In the genomic region with DNA sequence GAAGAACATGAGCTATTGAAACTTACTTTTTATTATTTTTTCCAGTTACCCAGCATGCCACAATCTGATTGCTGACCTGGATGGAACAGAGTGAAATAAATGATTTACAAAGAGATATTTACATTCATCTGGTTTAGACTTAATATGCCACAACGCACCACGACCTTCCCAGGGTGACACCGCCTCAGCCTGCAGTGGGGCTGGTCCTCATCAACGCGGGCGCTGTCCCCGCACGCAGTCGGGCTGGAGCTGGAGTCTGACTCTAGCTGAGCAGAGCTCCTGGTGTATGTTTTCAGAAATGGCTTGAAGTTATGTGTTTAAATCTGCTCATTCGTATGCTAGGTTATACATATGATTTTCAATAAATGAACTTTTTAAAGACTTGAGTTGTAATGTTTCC, we compare ENCODE assay signal across 27 cellular contexts.
"Had no signal": no experiment of that assay in that cellular context is flagged by ENCODE, and none has a peak within 500 bp of the region (broad histone marks: within the 10 kb centered on the region; RNA-seq: fewer than 3 reads in every experiment).

No MANE protein-coding gene starts in this region.

- H3K4me3 Mint-ChIP-seq: activated naive CD4-positive, alpha-beta T cell treated with anti-CD3 and anti-CD28 coated beads for 36 hours; activated naive CD8-positive, alpha-beta T cell had no signal

- H3K9me3 Mint-ChIP-seq: activated naive CD4-positive, alpha-beta T cell treated with anti-CD3 and anti-CD28 coated beads for 36 hours had no signal

- ATAC-seq: activated CD4-positive, CD25-positive, alpha-beta regulatory T cell treated with anti-CD3 and anti-CD28 coated beads, Interleukin-2, amount 50 U/mL, for 24 hours; K562; Panc1; Right ventricle myocardium inferior had no signal

- H3K4me2 ChIP-seq: SK-N-SH had no signal

- H3K9me3 ChIP-seq: adrenal gland, SJCRH30, SK-N-SH had no signal

- DNase-seq: activated CD4-positive, alpha-beta T cell treated with anti-CD3 and anti-CD28 coated beads for 48 hours; activated CD4-positive, alpha-beta T cell treated with anti-CD3 and anti-CD28 coated beads, Interleukin-2, amount 50 U/mL, for 4 hours; activated gamma-delta T cell; activated naive CD4-positive, alpha-beta T cell treated with anti-CD3 and anti-CD28 coated beads for 36 hours; activated T-cell treated with anti-CD3 and anti-CD28 coated beads for 4 hours; anterior cingulate cortex; cerebellar nuclear complex; Karpas-422; MM.1S; NCI-H1105; NCI-H1436; NCI-H1694 treated with DMSO at 0.1 percent for 48 hours; NCI-H2029 treated with DMSO at 0.1 percent for 48 hours; NCI-H510A treated with DMSO at 0.1 percent for 48 hours; NCI-H69; NK-92 treated with Interleukin-12 subunit alpha and Interleukin-12 subunit beta, amount 100 ng/mL, for 24 hours; OCI-M1; RPMI8226; SJCRH30; SK-N-SH; T-helper 1 cell had no signal

- FAIRE-seq: K562 had no signal

- H3K4me3 ChIP-seq: adrenal gland, K562, SJCRH30 had no signal

- H3K27ac Mint-ChIP-seq: activated naive CD4-positive, alpha-beta T cell treated with anti-CD3 and anti-CD28 coated beads for 36 hours; activated naive CD8-positive, alpha-beta T cell had no signal

- H3K9ac ChIP-seq: SK-N-SH had no signal

- H3K36me3 ChIP-seq: SJCRH30 had no signal

- H3K27me3 ChIP-seq: adrenal gland, SJCRH30 had no signal

- H3K27ac ChIP-seq: adrenal gland, SJCRH30 had no signal

- H3K27me3 Mint-ChIP-seq: activated naive CD8-positive, alpha-beta T cell had no signal
